ENCODE assay signal across 1 cellular context in the genomic region with DNA sequence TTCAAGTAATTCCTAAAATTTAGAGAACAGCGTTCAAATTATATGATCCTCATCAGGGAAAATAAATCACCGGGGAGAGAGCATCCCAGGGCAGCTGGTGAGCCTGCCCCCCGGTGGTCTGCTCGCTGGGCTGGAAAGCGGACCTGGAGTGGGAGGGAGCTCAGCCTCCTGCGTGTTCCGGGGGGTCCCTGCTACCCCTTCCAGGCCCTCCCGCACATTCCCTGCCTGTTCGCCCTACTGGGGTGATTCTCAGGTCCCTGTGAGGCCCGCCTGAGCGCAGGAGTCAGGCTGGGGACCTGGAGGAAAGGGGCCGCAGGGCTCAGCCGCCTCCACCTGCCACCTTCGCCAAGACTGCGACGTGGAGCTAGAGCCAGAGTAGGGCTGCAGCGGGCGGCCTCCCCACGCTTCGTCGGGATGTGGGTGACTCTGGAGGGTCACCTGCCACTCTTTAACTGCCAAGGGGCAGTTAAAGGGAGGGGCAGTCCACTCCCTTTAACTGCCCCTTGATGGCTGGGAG.
TF ChIP-seq lines count a peak whose summit lies in the region.

No MANE protein-coding gene starts in this region.

TF ChIP-seq in GM23338, 12 proteins besides CTCF, POLR2A, EP300 and RAD21 (continued from another document):
- TF ChIP-seq, protein P1, sequence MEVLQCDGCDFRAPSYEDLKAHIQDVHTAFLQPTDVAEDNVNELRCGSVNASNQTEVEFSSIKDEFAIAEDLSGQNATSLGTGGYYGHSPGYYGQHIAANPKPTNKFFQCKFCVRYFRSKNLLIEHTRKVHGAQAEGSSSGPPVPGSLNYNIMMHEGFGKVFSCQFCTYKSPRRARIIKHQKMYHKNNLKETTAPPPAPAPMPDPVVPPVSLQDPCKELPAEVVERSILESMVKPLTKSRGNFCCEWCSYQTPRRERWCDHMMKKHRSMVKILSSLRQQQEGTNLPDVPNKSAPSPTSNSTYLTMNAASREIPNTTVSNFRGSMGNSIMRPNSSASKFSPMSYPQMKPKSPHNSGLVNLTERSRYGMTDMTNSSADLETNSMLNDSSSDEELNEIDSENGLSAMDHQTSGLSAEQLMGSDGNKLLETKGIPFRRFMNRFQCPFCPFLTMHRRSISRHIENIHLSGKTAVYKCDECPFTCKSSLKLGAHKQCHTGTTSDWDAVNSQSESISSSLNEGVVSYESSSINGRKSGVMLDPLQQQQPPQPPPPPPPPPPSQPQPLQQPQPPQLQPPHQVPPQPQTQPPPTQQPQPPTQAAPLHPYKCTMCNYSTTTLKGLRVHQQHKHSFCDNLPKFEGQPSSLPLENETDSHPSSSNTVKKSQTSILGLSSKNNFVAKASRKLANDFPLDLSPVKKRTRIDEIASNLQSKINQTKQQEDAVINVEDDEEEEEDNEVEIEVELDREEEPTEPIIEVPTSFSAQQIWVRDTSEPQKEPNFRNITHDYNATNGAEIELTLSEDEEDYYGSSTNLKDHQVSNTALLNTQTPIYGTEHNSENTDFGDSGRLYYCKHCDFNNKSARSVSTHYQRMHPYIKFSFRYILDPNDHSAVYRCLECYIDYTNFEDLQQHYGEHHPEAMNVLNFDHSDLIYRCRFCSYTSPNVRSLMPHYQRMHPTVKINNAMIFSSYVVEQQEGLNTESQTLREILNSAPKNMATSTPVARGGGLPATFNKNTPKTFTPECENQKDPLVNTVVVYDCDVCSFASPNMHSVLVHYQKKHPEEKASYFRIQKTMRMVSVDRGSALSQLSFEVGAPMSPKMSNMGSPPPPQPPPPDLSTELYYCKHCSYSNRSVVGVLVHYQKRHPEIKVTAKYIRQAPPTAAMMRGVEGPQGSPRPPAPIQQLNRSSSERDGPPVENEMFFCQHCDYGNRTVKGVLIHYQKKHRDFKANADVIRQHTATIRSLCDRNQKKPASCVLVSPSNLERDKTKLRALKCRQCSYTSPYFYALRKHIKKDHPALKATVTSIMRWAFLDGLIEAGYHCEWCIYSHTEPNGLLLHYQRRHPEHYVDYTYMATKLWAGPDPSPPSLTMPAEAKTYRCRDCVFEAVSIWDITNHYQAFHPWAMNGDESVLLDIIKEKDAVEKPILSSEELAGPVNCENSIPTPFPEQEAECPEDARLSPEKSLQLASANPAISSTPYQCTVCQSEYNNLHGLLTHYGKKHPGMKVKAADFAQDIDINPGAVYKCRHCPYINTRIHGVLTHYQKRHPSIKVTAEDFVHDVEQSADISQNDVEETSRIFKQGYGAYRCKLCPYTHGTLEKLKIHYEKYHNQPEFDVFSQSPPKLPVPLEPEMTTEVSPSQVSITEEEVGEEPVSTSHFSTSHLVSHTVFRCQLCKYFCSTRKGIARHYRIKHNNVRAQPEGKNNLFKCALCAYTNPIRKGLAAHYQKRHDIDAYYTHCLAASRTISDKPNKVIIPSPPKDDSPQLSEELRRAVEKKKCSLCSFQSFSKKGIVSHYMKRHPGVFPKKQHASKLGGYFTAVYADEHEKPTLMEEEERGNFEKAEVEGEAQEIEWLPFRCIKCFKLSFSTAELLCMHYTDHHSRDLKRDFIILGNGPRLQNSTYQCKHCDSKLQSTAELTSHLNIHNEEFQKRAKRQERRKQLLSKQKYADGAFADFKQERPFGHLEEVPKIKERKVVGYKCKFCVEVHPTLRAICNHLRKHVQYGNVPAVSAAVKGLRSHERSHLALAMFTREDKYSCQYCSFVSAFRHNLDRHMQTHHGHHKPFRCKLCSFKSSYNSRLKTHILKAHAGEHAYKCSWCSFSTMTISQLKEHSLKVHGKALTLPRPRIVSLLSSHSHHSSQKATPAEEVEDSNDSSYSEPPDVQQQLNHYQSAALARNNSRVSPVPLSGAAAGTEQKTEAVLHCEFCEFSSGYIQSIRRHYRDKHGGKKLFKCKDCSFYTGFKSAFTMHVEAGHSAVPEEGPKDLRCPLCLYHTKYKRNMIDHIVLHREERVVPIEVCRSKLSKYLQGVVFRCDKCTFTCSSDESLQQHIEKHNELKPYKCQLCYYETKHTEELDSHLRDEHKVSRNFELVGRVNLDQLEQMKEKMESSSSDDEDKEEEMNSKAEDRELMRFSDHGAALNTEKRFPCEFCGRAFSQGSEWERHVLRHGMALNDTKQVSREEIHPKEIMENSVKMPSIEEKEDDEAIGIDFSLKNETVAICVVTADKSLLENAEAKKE (CRISPR knock-in tag; IDR thresholded peaks at IDR 0.05): no peak
- TF ChIP-seq POLR2AphosphoS5 (IDR thresholded peaks at IDR 0.05; ENCODE audit: low read depth): no peak
- no peak for TF ChIP-seq ZNF114 (CRISPR knock-in tag; IDR thresholded peaks at IDR 0.05)
- TF ChIP-seq STAT1 (IDR thresholded peaks at IDR 0.05; ENCODE audit: unreplicated experiment): no peak
- TF ChIP-seq EZH2phosphoT487 (IDR thresholded peaks at IDR 0.05; ENCODE audit: unreplicated experiment): no peak
